21 cellular contexts compared by ENCODE assay signal in the genomic region with DNA sequence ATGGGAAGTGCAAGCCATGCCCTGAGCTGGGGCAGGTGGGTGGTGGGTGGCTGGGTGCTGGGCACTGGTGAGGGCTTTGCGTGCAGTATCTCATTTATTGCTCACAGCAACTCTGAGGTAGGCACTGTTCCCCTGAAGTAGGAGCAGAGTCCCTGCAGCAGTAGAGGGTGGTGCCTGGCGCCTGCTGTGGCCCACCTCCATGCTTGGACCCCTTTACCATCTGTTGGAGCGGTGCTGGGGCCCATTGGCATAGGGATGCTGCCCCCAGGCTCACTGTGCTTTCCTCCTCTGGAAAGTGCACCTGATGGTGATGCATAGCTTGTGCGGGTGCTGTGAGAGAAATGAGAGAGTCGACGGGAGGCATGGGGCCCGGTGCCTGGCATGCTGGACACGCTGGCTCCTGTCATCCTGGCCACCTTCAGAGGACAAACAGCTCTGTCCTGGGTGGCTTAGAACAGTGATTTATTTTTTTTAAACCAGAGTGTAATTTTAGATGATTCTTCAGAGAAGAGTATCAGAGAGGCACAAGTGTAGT. TPM values are rescaled to one million over a fixed set of nuclear protein-coding genes. Genes with fewer than 3 reads are reported as not detected.
A peak's percentile ranks its signal among the peaks of the same experiment; 100 is the strongest.
DNase-seq lines count a peak whose midpoint lies in the region; ATAC-seq and TF ChIP-seq lines count a peak whose summit lies in the region.
"Had no signal": no experiment of that assay in that cellular context is flagged by ENCODE, and none has a peak within 500 bp of the region (broad histone marks: within the 10 kb centered on the region; RNA-seq: fewer than 3 reads in every experiment).

No MANE protein-coding gene starts in this region.

- H3K4me2 ChIP-seq in osteoblast (ENCODE audit: insufficient read depth, low read length) = no peak overlapping the region

- TF ChIP-seq CTCF in endodermal cell (conservative IDR thresholded peaks at IDR 0.05) (no peak), osteoblast (IDR thresholded peaks at IDR 0.05; ENCODE audit: extremely low read depth, low read depth, low read length) (no peak)

- H3K27ac Mint-ChIP-seq in activated naive CD4-positive, alpha-beta T cell treated with anti-CD3 and anti-CD28 coated beads, Interleukin-2, amount 10 ng/mL, durations not matched to agents 7 days and 5 days = no peak overlapping the region
- no peak overlapping the region for H3K27ac Mint-ChIP-seq in activated naive CD4-positive, alpha-beta T cell treated with anti-CD3 and anti-CD28 coated beads for 36 hours
- no peak overlapping the region for H3K27ac Mint-ChIP-seq in endodermal cell
- H3K27ac Mint-ChIP-seq: HFFc6 had no signal

- peaks cover 17% of the 10 kb centered on the region for H3K36me3 Mint-ChIP-seq in activated naive CD4-positive, alpha-beta T cell treated with anti-CD3 and anti-CD28 coated beads, Interleukin-2, amount 10 ng/mL, durations not matched to agents 7 days and 5 days
- H3K36me3 Mint-ChIP-seq in activated naive CD4-positive, alpha-beta T cell treated with anti-CD3 and anti-CD28 coated beads for 36 hours (ENCODE audit: low read depth) = peaks cover 19% of the 10 kb centered on the region
- H3K36me3 Mint-ChIP-seq in endodermal cell (ENCODE audit: low read depth) = peaks cover 36% of the 10 kb centered on the region

- no peaks in the 10 kb centered on the region for H3K27me3 Mint-ChIP-seq in activated naive CD4-positive, alpha-beta T cell treated with anti-CD3 and anti-CD28 coated beads, Interleukin-2, amount 10 ng/mL, durations not matched to agents 7 days and 5 days
- H3K27me3 Mint-ChIP-seq in activated naive CD4-positive, alpha-beta T cell treated with anti-CD3 and anti-CD28 coated beads for 36 hours (ENCODE audit: low read depth) = no peaks in the 10 kb centered on the region
- peaks cover 4% of the 10 kb centered on the region for H3K27me3 Mint-ChIP-seq in endodermal cell (ENCODE audit: insufficient read depth)

- H3K27me3 ChIP-seq in endodermal cell (ENCODE audit: control insufficient read depth, insufficient read depth, low read length, poor library complexity, severe bottlenecking) = no peaks in the 10 kb centered on the region
- H3K27me3 ChIP-seq in osteoblast (ENCODE audit: insufficient read depth, low read length) = no peaks in the 10 kb centered on the region
- H3K27me3 ChIP-seq: MG63 had no signal

- no peaks in the 10 kb centered on the region for H3K4me1 Mint-ChIP-seq in activated naive CD4-positive, alpha-beta T cell treated with anti-CD3 and anti-CD28 coated beads, Interleukin-2, amount 10 ng/mL, durations not matched to agents 7 days and 5 days
- no peaks in the 10 kb centered on the region for H3K4me1 Mint-ChIP-seq in activated naive CD4-positive, alpha-beta T cell treated with anti-CD3 and anti-CD28 coated beads for 36 hours (ENCODE audit: low read depth)
- peaks cover 19% of the 10 kb centered on the region for H3K4me1 Mint-ChIP-seq in endodermal cell
- H3K4me1 Mint-ChIP-seq: CD8-positive, alpha-beta memory T cell had no signal

- ATAC-seq in HG03135 (IDR thresholded peaks at IDR 0.05; ENCODE audit: unreplicated experiment) = no peak
- no peak for ATAC-seq in GM18511 (IDR thresholded peaks at IDR 0.05; ENCODE audit: unreplicated experiment)

- no peak overlapping the region for H3K4me3 ChIP-seq in endodermal cell (ENCODE audit: low read length)
- H3K4me3 ChIP-seq in osteoblast (ENCODE audit: insufficient read depth, low read length) = no peak overlapping the region
- H3K4me3 ChIP-seq: GM23248, MG63 had no signal

- intact Hi-C loops in activated naive CD4-positive, alpha-beta T cell treated with anti-CD3 and anti-CD28 coated beads for 36 hours (cut with micrococcal nuclease) = no loop called here

- H3K79me2 ChIP-seq in osteoblast (ENCODE audit: insufficient read depth, low read length) = no peaks in the 10 kb centered on the region

- H3K9me3 ChIP-seq in endodermal cell (ENCODE audit: control insufficient read depth, low read length) (no peaks in the 10 kb centered on the region), osteoblast (ENCODE audit: low read depth, low read length) (no peaks in the 10 kb centered on the region)
- H3K9me3 ChIP-seq: MG63 had no signal

- H3K9me3 Mint-ChIP-seq in activated naive CD4-positive, alpha-beta T cell treated with anti-CD3 and anti-CD28 coated beads, Interleukin-2, amount 10 ng/mL, durations not matched to agents 7 days and 5 days = no peaks in the 10 kb centered on the region
- H3K9me3 Mint-ChIP-seq in activated naive CD4-positive, alpha-beta T cell treated with anti-CD3 and anti-CD28 coated beads for 36 hours = no peaks in the 10 kb centered on the region
- no peaks in the 10 kb centered on the region for H3K9me3 Mint-ChIP-seq in endodermal cell
- H3K9me3 Mint-ChIP-seq: CD8-positive, alpha-beta memory T cell; HFFc6 had no signal

- CTCF ChIA-PET in activated naive CD4-positive, alpha-beta T cell treated with anti-CD3 and anti-CD28 coated beads, Interleukin-2, amount 10 ng/mL, durations not matched to agents 7 days and 5 days (lab: Charles Lee) = interaction anchor here (1.8 kb wide), 1 partner anchor 31 kb away, joined by 6 read pairs; no protein-coding TSS in a partner anchor
- CTCF ChIA-PET in activated naive CD4-positive, alpha-beta T cell treated with anti-CD3 and anti-CD28 coated beads for 36 hours (lab: Charles Lee) = no interaction called here

- H3K27ac ChIP-seq in angular gyrus (ENCODE audit: low read depth, low read length) (peak overlapping the region; percentile 74), endodermal cell (ENCODE audit: low read depth, low read length) (no peak overlapping the region), osteoblast (ENCODE audit: low read depth, low read length) (no peak overlapping the region)
- H3K27ac ChIP-seq: 22Rv1, GM23248 had no signal

- H3K4me3 Mint-ChIP-seq in activated naive CD4-positive, alpha-beta T cell treated with anti-CD3 and anti-CD28 coated beads, Interleukin-2, amount 10 ng/mL, durations not matched to agents 7 days and 5 days = no peak overlapping the region
- no peak overlapping the region for H3K4me3 Mint-ChIP-seq in activated naive CD4-positive, alpha-beta T cell treated with anti-CD3 and anti-CD28 coated beads for 36 hours
- no peak overlapping the region for H3K4me3 Mint-ChIP-seq in endodermal cell
- H3K4me3 Mint-ChIP-seq: CD8-positive, alpha-beta memory T cell; HFFc6 had no signal

- peaks cover 16% of the 10 kb centered on the region for H4K20me1 ChIP-seq in osteoblast (ENCODE audit: insufficient read depth, low read length)

- no peak overlapping the region for H3K9ac ChIP-seq in endodermal cell (ENCODE audit: extremely low read depth, low read length, poor library complexity, severe bottlenecking)
- H3K9ac ChIP-seq: GM23248 had no signal

- H3K4me1 ChIP-seq in endodermal cell (ENCODE audit: control insufficient read depth, insufficient read depth, low read length) (peaks cover 13% of the 10 kb centered on the region), osteoblast (ENCODE audit: insufficient read depth, low read length) (no peaks in the 10 kb centered on the region)

- peak; percentile 7 for DNase-seq in activated naive CD4-positive, alpha-beta T cell treated with anti-CD3 and anti-CD28 coated beads, Interleukin-2, amount 10 ng/mL, durations not matched to agents 7 days and 5 days
- DNase-seq in activated naive CD4-positive, alpha-beta T cell treated with anti-CD3 and anti-CD28 coated beads for 36 hours = no peak
- DNase-seq in endodermal cell = peak; percentile 24
- DNase-seq in osteoblast (ENCODE audit: insufficient read length, low spot score, missing footprints) = peak; percentile 62
- no peak for DNase-seq in effector CD8-positive, alpha-beta T cell (lab: John Stamatoyannopoulos, UW)
- DNase-seq: CD8-positive, alpha-beta memory T cell; DMS79; GM23248; HFFc6; MG63; NCI-H1092; NCI-H2081 treated with DMSO at 0.1 percent for 48 hours; NCI-H510A treated with DMSO at 0.1 percent for 48 hours; NCI-H82 had no signal

- H3K36me3 ChIP-seq in endodermal cell (ENCODE audit: control insufficient read depth, insufficient read depth, low read length) (peaks cover 38% of the 10 kb centered on the region), osteoblast (ENCODE audit: insufficient read depth, low read length) (peaks cover 37% of the 10 kb centered on the region)

- H2AFZ ChIP-seq in osteoblast (ENCODE audit: low read length) = no peak overlapping the region
- H2AFZ ChIP-seq: GM23248 had no signal

- 94 to 97% methylated on average over 8 of the region's 8 CpGs for WGBS in endodermal cell (ENCODE audit: insufficient coverage in 1 of 2, insufficient read length in 1 of 2), 2 experiments

RNA-seq across cellular contexts. Expression of gene SFRP5, which starts 10.4 kb away (rescaled TPM):
- total RNA-seq in activated naive CD4-positive, alpha-beta T cell treated with anti-CD3 and anti-CD28 coated beads for 36 hours = not detected
- total RNA-seq in endodermal cell (1 to 10 TPM; 1.8 to 2.3 TPM), osteoblast (not detected in 2 replicates)
- 1.2 TPM for polyA plus RNA-seq in endodermal cell (2013, experiment 1 of 2)
- 0.95 TPM for polyA plus RNA-seq in endodermal cell (2013, experiment 2 of 2)
- total RNA-seq: CD8-positive, alpha-beta memory T cell; G401; GM23248; HFFc6 had no signal
- polyA plus RNA-seq: AG04450, BJ, GM23248 had no signal

RNA-seq across cellular contexts. Expression of gene ZFYVE27, which starts 24.5 kb away (rescaled TPM):
- total RNA-seq in activated naive CD4-positive, alpha-beta T cell treated with anti-CD3 and anti-CD28 coated beads for 36 hours = 10 to 100 TPM; 18.0 to 18.4 TPM
- total RNA-seq in endodermal cell (10 to 100 TPM; 33.5 to 36.3 TPM), osteoblast (16.5 and 19.9 TPM in 2 replicates)
- 22.3 TPM for polyA plus RNA-seq in endodermal cell (2013, experiment 1 of 2)
- polyA plus RNA-seq in endodermal cell (2013, experiment 2 of 2) = 17.6 TPM

RNA-seq across cellular contexts. Expression of gene MARVELD1, which starts 47.9 kb away (rescaled TPM):
- total RNA-seq in activated naive CD4-positive, alpha-beta T cell treated with anti-CD3 and anti-CD28 coated beads for 36 hours = 1 to 10 TPM; 2.7 to 3.4 TPM
- total RNA-seq in endodermal cell (10 to 100 TPM; 44.3 to 47.9 TPM), osteoblast (56.6 and 57.5 TPM in 2 replicates)
- polyA plus RNA-seq in endodermal cell (2013, experiment 1 of 2) = 33.1 TPM
- polyA plus RNA-seq in endodermal cell (2013, experiment 2 of 2) = 31.4 TPM

Comparison
In these comparisons a context has a peak if more than half of its experiments do, and no peak if none do; other contexts are left out.
1. DNase-seq: peak in activated naive CD4-positive, alpha-beta T cell treated with anti-CD3 and anti-CD28 coated beads, Interleukin-2, amount 10 ng/mL, durations not matched to agents 7 days and 5 days (single experiment), endodermal cell (single experiment) and osteoblast (single experiment); none in activated naive CD4-positive, alpha-beta T cell treated with anti-CD3 and anti-CD28 coated beads for 36 hours (single experiment) and effector CD8-positive, alpha-beta T cell (single experiment).
2. RNA of gene MARVELD1, which starts 47.9 kb away (total RNA-seq): 56.6 to 57.5 TPM in osteoblast and 44.3 to 47.9 TPM in endodermal cell; 2.7 to 3.4 TPM in activated naive CD4-positive, alpha-beta T cell treated with anti-CD3 and anti-CD28 coated beads for 36 hours; every median in the first group is over 10 times any median in the second.